19 cellular contexts compared by ENCODE assay signal in the genomic region with DNA sequence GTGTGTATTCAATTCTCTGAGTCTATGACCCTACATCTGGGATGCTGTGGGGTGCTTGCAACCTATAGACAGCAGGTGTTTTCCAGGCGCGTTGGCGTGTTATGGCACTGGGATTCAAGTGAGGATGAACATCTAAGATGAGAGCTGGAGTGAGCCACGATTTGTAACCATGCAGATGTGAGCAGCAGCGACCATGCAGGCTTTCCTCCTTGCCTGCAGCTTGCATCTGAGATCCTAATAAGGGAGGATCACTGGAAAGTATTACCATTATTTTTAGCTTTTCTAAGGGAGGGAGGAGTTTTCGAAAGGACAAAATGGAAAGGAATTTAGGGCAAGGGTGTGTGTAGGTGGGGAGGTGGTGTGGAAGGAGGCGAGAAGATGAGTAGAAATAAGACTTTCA.
DNase-seq lines count a peak whose midpoint lies in the region; ATAC-seq and TF ChIP-seq lines count a peak whose summit lies in the region.
"Had no signal": no experiment of that assay in that cellular context is flagged by ENCODE, and none has a peak within 500 bp of the region (broad histone marks: within the 10 kb centered on the region; RNA-seq: fewer than 3 reads in every experiment).

No MANE protein-coding gene starts in this region.

- peaks cover 17% of the 10 kb centered on the region for H3K36me3 Mint-ChIP-seq in activated naive CD8-positive, alpha-beta T cell
- peaks cover 27% of the 10 kb centered on the region for H3K36me3 Mint-ChIP-seq in activated naive CD8-positive, alpha-beta T cell treated with anti-CD3 and anti-CD28 coated beads for 36 hours
- H3K36me3 Mint-ChIP-seq in endothelial cell (ENCODE audit: low read depth, unreplicated experiment), result no peaks in the 10 kb centered on the region

- H3K4me2 ChIP-seq in osteoblast (ENCODE audit: insufficient read depth, low read length), result no peak overlapping the region
- H3K4me2 ChIP-seq: BLaER1 had no signal

- H3K4me1 ChIP-seq in osteoblast (ENCODE audit: insufficient read depth, low read length) (peaks cover 6% of the 10 kb centered on the region), thyroid gland (peaks cover 40 to 61% of the 10 kb centered on the region in 2 donors)
- H3K4me1 ChIP-seq: BLaER1 had no signal

- H2AFZ ChIP-seq in osteoblast (ENCODE audit: low read length), result no peak overlapping the region

- H3K27ac ChIP-seq in osteoblast (ENCODE audit: low read depth, low read length) (peak overlapping the region; percentile 13), thyroid gland (peak overlapping the region; percentile 88 to 96 (median 92))
- H3K27ac ChIP-seq: BLaER1 had no signal

- peaks cover 13% of the 10 kb centered on the region for H4K20me1 ChIP-seq in osteoblast (ENCODE audit: insufficient read depth, low read length)
- H4K20me1 ChIP-seq: BLaER1 had no signal

- no peak for ATAC-seq in HG03139 (IDR thresholded peaks at IDR 0.05; ENCODE audit: unreplicated experiment)
- ATAC-seq in GM19328 (IDR thresholded peaks at IDR 0.05; ENCODE audit: unreplicated experiment), result no peak
- ATAC-seq: natural killer cell treated with Interleukin-12 subunit alpha and Interleukin-12 subunit beta and Interleukin-15 and Interleukin-18, amount 100 ng/mL, for 72 hours had no signal

- 75 to 92% methylated on average over 7 of the region's 7 CpGs for WGBS in thyroid gland, 2 donors

- H3K27me3 Mint-ChIP-seq in activated naive CD8-positive, alpha-beta T cell, result no peaks in the 10 kb centered on the region
- no peaks in the 10 kb centered on the region for H3K27me3 Mint-ChIP-seq in activated naive CD8-positive, alpha-beta T cell treated with anti-CD3 and anti-CD28 coated beads for 36 hours
- peaks cover 2% of the 10 kb centered on the region for H3K27me3 Mint-ChIP-seq in endothelial cell (ENCODE audit: unreplicated experiment)
- H3K27me3 Mint-ChIP-seq: memory B cell; natural killer cell treated with Interleukin-12 subunit alpha and Interleukin-12 subunit beta and Interleukin-15 and Interleukin-18, amount 100 ng/mL, for 72 hours; type B pancreatic cell had no signal

- no peak overlapping the region for H3K4me3 Mint-ChIP-seq in activated naive CD8-positive, alpha-beta T cell
- no peak overlapping the region for H3K4me3 Mint-ChIP-seq in activated naive CD8-positive, alpha-beta T cell treated with anti-CD3 and anti-CD28 coated beads for 36 hours
- H3K4me3 Mint-ChIP-seq in endothelial cell (ENCODE audit: unreplicated experiment), result no peak overlapping the region
- H3K4me3 Mint-ChIP-seq: activated T-helper 1 cell treated with anti-CD3 and anti-CD28 coated beads, Interleukin-12 subunit alpha, Interleukin-12 subunit beta, Interleukin-2, Interleukin-4 antibody, amounts not matched to agents 30 ng/mL and 10 ng/mL and 1 ng/mL, durations not matched to agents 14 hours and 24 hours and 36 hours; memory B cell; natural killer cell treated with Interleukin-12 subunit alpha and Interleukin-12 subunit beta and Interleukin-15 and Interleukin-18, amount 100 ng/mL, for 72 hours; type B pancreatic cell had no signal

- peaks cover 12% of the 10 kb centered on the region for H3K4me1 Mint-ChIP-seq in activated naive CD8-positive, alpha-beta T cell (ENCODE audit: low read depth)
- H3K4me1 Mint-ChIP-seq in activated naive CD8-positive, alpha-beta T cell treated with anti-CD3 and anti-CD28 coated beads for 36 hours, result peaks cover 24% of the 10 kb centered on the region
- peaks cover 3% of the 10 kb centered on the region for H3K4me1 Mint-ChIP-seq in endothelial cell (ENCODE audit: unreplicated experiment)

- H3K9me3 ChIP-seq in osteoblast (ENCODE audit: low read depth, low read length) (no peaks in the 10 kb centered on the region), thyroid gland (no peaks in the 10 kb centered on the region)
- H3K9me3 ChIP-seq: BLaER1 had no signal

- H3K27me3 ChIP-seq in osteoblast (ENCODE audit: insufficient read depth, low read length) (no peaks in the 10 kb centered on the region), thyroid gland (no peaks in the 10 kb centered on the region)
- H3K27me3 ChIP-seq: BLaER1 had no signal

- TF ChIP-seq CTCF in endothelial cell (IDR thresholded peaks at IDR 0.05; ENCODE audit: unreplicated experiment) (no peak), osteoblast (IDR thresholded peaks at IDR 0.05; ENCODE audit: extremely low read depth, low read depth, low read length) (no peak), thyroid gland (IDR thresholded peaks at IDR 0.05) (no peak)

- H3K9me3 Mint-ChIP-seq in activated naive CD8-positive, alpha-beta T cell (ENCODE audit: low read depth), result no peaks in the 10 kb centered on the region
- no peaks in the 10 kb centered on the region for H3K9me3 Mint-ChIP-seq in activated naive CD8-positive, alpha-beta T cell treated with anti-CD3 and anti-CD28 coated beads for 36 hours
- H3K9me3 Mint-ChIP-seq in endothelial cell (ENCODE audit: unreplicated experiment), result no peaks in the 10 kb centered on the region
- H3K9me3 Mint-ChIP-seq: activated T-helper 1 cell treated with anti-CD3 and anti-CD28 coated beads, Interleukin-12 subunit alpha, Interleukin-12 subunit beta, Interleukin-2, Interleukin-4 antibody, amounts not matched to agents 30 ng/mL and 10 ng/mL and 1 ng/mL, durations not matched to agents 14 hours and 24 hours and 36 hours; memory B cell; natural killer cell treated with Interleukin-12 subunit alpha and Interleukin-12 subunit beta and Interleukin-15 and Interleukin-18, amount 100 ng/mL, for 72 hours; type B pancreatic cell had no signal

- TF ChIP-seq POLR2A in thyroid gland (IDR thresholded peaks at IDR 0.05), result no peak

- no peak overlapping the region for H3K4me3 ChIP-seq in osteoblast (ENCODE audit: insufficient read depth, low read length)
- H3K4me3 ChIP-seq in thyroid gland (replicated peaks in 1 of 3), result peak overlapping the region in 1 of 3 donors; percentile 2
- H3K4me3 ChIP-seq: BLaER1 had no signal

- H3K36me3 ChIP-seq in osteoblast (ENCODE audit: insufficient read depth, low read length) (no peaks in the 10 kb centered on the region), thyroid gland (no peaks in the 10 kb centered on the region)
- H3K36me3 ChIP-seq: BLaER1 had no signal

- H3K27ac Mint-ChIP-seq in activated naive CD8-positive, alpha-beta T cell, result peak overlapping the region; percentile 18
- no peak overlapping the region for H3K27ac Mint-ChIP-seq in activated naive CD8-positive, alpha-beta T cell treated with anti-CD3 and anti-CD28 coated beads for 36 hours
- peak overlapping the region; percentile 74 for H3K27ac Mint-ChIP-seq in endothelial cell (ENCODE audit: unreplicated experiment)
- H3K27ac Mint-ChIP-seq: activated T-helper 1 cell treated with anti-CD3 and anti-CD28 coated beads, Interleukin-12 subunit alpha, Interleukin-12 subunit beta, Interleukin-2, Interleukin-4 antibody, amounts not matched to agents 30 ng/mL and 10 ng/mL and 1 ng/mL, durations not matched to agents 14 hours and 24 hours and 36 hours; memory B cell; type B pancreatic cell had no signal

- no peaks in the 10 kb centered on the region for H3K79me2 ChIP-seq in osteoblast (ENCODE audit: insufficient read depth, low read length)

- intact Hi-C loops in thyroid gland (cut with DNase I), result no loop called here

- DNase-seq in activated naive CD8-positive, alpha-beta T cell treated with anti-CD3 and anti-CD28 coated beads for 36 hours, result no peak
- DNase-seq in endothelial cell (ENCODE audit: low spot score), result no peak
- DNase-seq in osteoblast (ENCODE audit: insufficient read length, low spot score, missing footprints), result no peak
- DNase-seq in thyroid gland, result peak in 1 of 2 donors; percentile 14
- DNase-seq in NCI-H1417 (lab: John Stamatoyannopoulos, UW), result no peak
- DNase-seq: activated CD4-positive, CD25-positive, alpha-beta regulatory T cell treated with anti-CD3 and anti-CD28 coated beads, Interleukin-2, amount 50 U/mL, for 72 hours; Calu3; central memory CD4-positive, alpha-beta T cell; NCI-H1105 treated with DMSO at 0.1 percent for 48 hours; NCI-H2107; NCI-H524 treated with DMSO at 0.1 percent for 48 hours had no signal
